In genomic region chr1:153776352-153776751, GRCh38 we compare ENCODE assay signal across 8 cellular contexts. TPM values are rescaled to one million over a fixed set of nuclear protein-coding genes. Genes with fewer than 3 reads are reported as not detected.
DNase-seq lines count a peak whose midpoint lies in the region; ATAC-seq and TF ChIP-seq lines count a peak whose summit lies in the region.

No MANE protein-coding gene starts in this region.

- POLR2A ChIA-PET in T-cell (lab: Charles Lee), result no interaction called here

- peak overlapping the region; percentile 83 for H3K4me3 ChIP-seq in GM12865 (ENCODE audit: low read depth, low read length)
- peak overlapping the region; percentile 66 for H3K4me3 ChIP-seq in fibroblast of villous mesenchyme (ENCODE audit: low read depth, low read length)
- H3K4me3 ChIP-seq in rectal smooth muscle tissue (ENCODE audit: low read length), result peak overlapping the region; percentile 81

- peaks cover 4% of the 10 kb centered on the region for H3K36me3 Mint-ChIP-seq in T-cell

- peak overlapping the region; percentile 88 for H3K27ac ChIP-seq in rectal smooth muscle tissue (ENCODE audit: low read depth, low read length)

- peaks cover 6% of the 10 kb centered on the region for H3K36me3 ChIP-seq in rectal smooth muscle tissue (ENCODE audit: control insufficient read depth, insufficient read depth, low read length)

- peaks cover 18 to 35% (median 25%) of the 10 kb centered on the region in 3 donors for H3K4me1 Mint-ChIP-seq in T-cell

- H3K27me3 ChIP-seq in rectal smooth muscle tissue (ENCODE audit: control insufficient read depth, insufficient read depth, low read length), result no peaks in the 10 kb centered on the region

- no peaks in the 10 kb centered on the region for H3K27me3 Mint-ChIP-seq in T-cell

- TF ChIP-seq CTCF in GM12865 (IDR thresholded peaks at IDR 0.05; ENCODE audit: insufficient read depth, low read depth, low read length, missing control alignments) (no peak), fibroblast of villous mesenchyme (IDR thresholded peaks at IDR 0.05; ENCODE audit: insufficient read depth, low read depth, low read length) (no peak)

- ATAC-seq in T-cell (replicated peaks in 1 of 4), result no peak

- H3K27ac Mint-ChIP-seq in T-cell, result peak overlapping the region; percentile 61 to 67

- peak overlapping the region; percentile 19 for H3K9ac ChIP-seq in rectal smooth muscle tissue (ENCODE audit: low read length)

- DNase-seq in GM12865 (ENCODE audit: low read depth), result no peak
- no peak for DNase-seq in T-cell
- DNase-seq in fibroblast of villous mesenchyme (ENCODE audit: low read depth), result no peak
- DNase-seq in NCI-H1930 (lab: John Stamatoyannopoulos, UW), result no peak
- no peak for DNase-seq in activated gamma-delta T cell (lab: John Stamatoyannopoulos, UW)
- DNase-seq in NOMO-1 treated with DMSO at 0.1 percent for 48 hours (lab: John Stamatoyannopoulos, UW; ENCODE audit: unreplicated experiment), result no peak
- DNase-seq in Kasumi-1 (lab: John Stamatoyannopoulos, UW), result no peak

- H3K4me1 ChIP-seq in rectal smooth muscle tissue (ENCODE audit: control insufficient read depth, insufficient read depth, low read length), result peaks cover 17% of the 10 kb centered on the region

- no peaks in the 10 kb centered on the region for H3K9me3 Mint-ChIP-seq in T-cell

- CTCF ChIA-PET in T-cell (lab: Charles Lee), result no interaction called here

- peak overlapping the region; percentile 73 to 81 (median 80) for H3K4me3 Mint-ChIP-seq in T-cell

RNA-seq across cellular contexts. Expression of gene SLC27A3, which starts 1.1 kb away (rescaled TPM):
- total RNA-seq in T-cell (10 to 100 TPM; 11.0 to 24.5 (median 18.9) TPM), fibroblast of villous mesenchyme (6.9 and 14.8 TPM in 2 replicates)

RNA-seq across cellular contexts. Expression of gene INTS3, which starts 48.5 kb away (rescaled TPM):
- total RNA-seq in T-cell (10 to 100 TPM; 45.9 to 57.7 (median 48.5) TPM), fibroblast of villous mesenchyme (37.0 and 51.4 TPM in 2 replicates)
